ENCODE assay signal across 23 cellular contexts in the genomic region with DNA sequence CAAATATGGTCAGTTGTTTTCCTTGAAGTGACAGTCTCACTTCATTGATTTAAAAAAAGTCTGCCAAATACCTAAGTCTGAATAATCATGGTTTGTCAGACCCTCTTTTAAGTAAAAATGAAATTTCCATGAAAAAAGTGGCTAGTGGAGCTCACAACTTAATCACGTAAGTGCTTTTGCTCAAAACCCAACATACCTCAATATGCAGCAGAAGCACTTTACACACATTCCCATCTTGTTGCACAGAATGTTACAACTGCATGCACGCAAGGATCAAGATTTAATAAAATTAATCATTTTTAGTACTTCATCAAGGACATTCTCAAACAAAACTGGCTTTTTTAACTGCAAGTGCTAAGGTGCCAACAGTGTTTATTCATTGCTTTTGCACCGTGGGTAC.
"Had no signal": no experiment of that assay in that cellular context is flagged by ENCODE, and none has a peak within 500 bp of the region (broad histone marks: within the 10 kb centered on the region; RNA-seq: fewer than 3 reads in every experiment).

No MANE protein-coding gene starts in this region.

- H3K27ac ChIP-seq: esophagus squamous epithelium, gastrocnemius medialis, lower lobe of right lung, prostate gland, right atrium auricular region, skin epidermis, spleen, thoracic aorta, tibial nerve, upper lobe of right lung, uterus had no signal

- ATAC-seq: effector memory CD8-positive, alpha-beta T cell; gastrocnemius medialis; left ventricle myocardium superior; lower lobe of right lung; naive thymus-derived CD8-positive, alpha-beta T cell; stimulated activated memory B cell treated with anti-CD40 and anti-IgM and Interleukin-4, amounts not matched to agents 10 μg/mL and 1 μg/mL and 100 μg/mL, for 72 hours; stimulated activated naive CD8-positive, alpha-beta T cell treated with anti-CD3 and anti-CD28 coated beads, Interleukin-15, Interleukin-2, amounts not matched to agents 100 U/mL and 50 U/mL, for 24 hours; upper lobe of right lung had no signal

- H3K9me3 ChIP-seq: gastrocnemius medialis, prostate gland, right atrium auricular region, uterus had no signal

- DNase-seq: cortex of kidney; effector memory CD8-positive, alpha-beta T cell; erythroblast; esophagus squamous epithelium; gastrocnemius medialis; head of caudate nucleus; left ventricle myocardium superior; lower lobe of right lung; naive thymus-derived CD8-positive, alpha-beta T cell; nephron progenitor cell; nucleus accumbens; spleen; stimulated activated CD4-positive, alpha-beta T cell treated with anti-CD3 and anti-CD28 coated beads, Interleukin-4, amount 100 ng/mL, for 4 hours; stimulated activated naive CD8-positive, alpha-beta T cell treated with anti-CD3 and anti-CD28 coated beads, Interleukin-15, Interleukin-2, amounts not matched to agents 100 U/mL and 50 U/mL, for 24 hours; substantia nigra; upper lobe of right lung; uterus had no signal

- H3K4me3 ChIP-seq: esophagus squamous epithelium, gastrocnemius medialis, lower lobe of right lung, prostate gland, right atrium auricular region, skin epidermis, spleen, thoracic aorta, tibial nerve, upper lobe of right lung, uterus had no signal

- H3K27me3 ChIP-seq: esophagus squamous epithelium, gastrocnemius medialis, right atrium auricular region, spleen, tibial nerve, upper lobe of right lung, uterus had no signal

- H3K36me3 ChIP-seq: esophagus squamous epithelium, gastrocnemius medialis, lower lobe of right lung, prostate gland, right atrium auricular region, spleen, thoracic aorta, tibial nerve, upper lobe of right lung, uterus had no signal

- H3K4me1 ChIP-seq: gastrocnemius medialis, lower lobe of right lung, prostate gland, right atrium auricular region, tibial nerve, upper lobe of right lung, uterus had no signal
